In genomic region chr14:105081473-105081872, GRCh38 we compare ENCODE assay signal across 1 cellular context. TPM values are rescaled to one million over a fixed set of nuclear protein-coding genes. Genes with fewer than 3 reads are reported as not detected.
"Had no signal": no experiment of that assay in that cellular context is flagged by ENCODE, and none has a peak within 500 bp of the region (broad histone marks: within the 10 kb centered on the region; RNA-seq: fewer than 3 reads in every experiment).

No MANE protein-coding gene starts in this region.

RNA-seq across cellular contexts. Expression of gene GPR132, which starts 16.2 kb away (rescaled TPM):
- total RNA-seq: ascending aorta had no signal
